ENCODE assay signal across 8 cellular contexts in the genomic region with DNA sequence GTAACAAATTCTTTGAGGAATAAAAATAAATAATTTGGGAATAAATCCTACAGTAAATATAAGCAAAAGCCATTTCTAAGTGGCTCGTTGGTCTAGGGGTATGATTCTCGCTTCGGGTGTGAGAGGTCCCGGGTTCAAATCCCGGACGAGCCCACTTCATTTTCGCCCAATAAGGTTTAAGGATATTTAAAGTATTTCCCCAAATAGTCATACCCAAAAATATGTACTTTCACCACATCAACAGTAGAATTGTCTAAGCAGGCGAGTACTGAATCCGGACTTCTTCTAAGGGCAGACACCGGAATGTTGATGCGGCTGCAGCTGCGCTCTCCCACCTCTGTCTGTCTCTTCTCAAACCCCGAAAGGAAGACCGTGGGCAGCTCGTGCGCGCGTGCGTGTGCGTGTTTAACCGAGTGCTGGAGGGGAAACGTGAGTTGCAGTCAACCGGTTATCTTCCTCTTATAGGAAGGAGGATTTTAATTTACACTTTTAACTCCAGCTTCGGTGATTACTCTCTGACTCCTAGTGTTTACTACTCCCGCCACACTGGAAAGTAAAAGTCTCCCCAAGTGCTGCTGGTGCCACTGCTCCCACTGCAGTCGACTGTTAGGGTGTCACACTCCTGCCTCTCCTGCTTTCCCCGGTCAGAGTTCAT.
DNase-seq lines count a peak whose midpoint lies in the region; ATAC-seq lines count a peak whose summit lies in the region.

No MANE protein-coding gene starts in this region.

- peak; percentile 70 for ATAC-seq in HG02623 (IDR thresholded peaks at IDR 0.05; ENCODE audit: unreplicated experiment)
- peak; percentile 42 for ATAC-seq in activated naive CD8-positive, alpha-beta T cell treated with anti-CD3 and anti-CD28 coated beads, Interleukin-2, amount 10 ng/mL, durations not matched to agents 7 days and 5 days (ENCODE audit: low read depth)
- peak; percentile 68 to 95 for ATAC-seq in stimulated activated naive B cell treated with anti-CD40 and anti-IgM and Interleukin-4, amounts not matched to agents 10 μg/mL and 1 μg/mL and 100 μg/mL, for 72 hours (replicated peaks)
- no peak for ATAC-seq in GM21786 (IDR thresholded peaks at IDR 0.05; ENCODE audit: unreplicated experiment)

- peaks cover 8% of the 10 kb centered on the region for H3K4me1 Mint-ChIP-seq in activated naive CD8-positive, alpha-beta T cell treated with anti-CD3 and anti-CD28 coated beads, Interleukin-2, amount 10 ng/mL, durations not matched to agents 7 days and 5 days
- H3K4me1 Mint-ChIP-seq in stimulated activated naive B cell treated with anti-CD40 and anti-IgM and Interleukin-4, amounts not matched to agents 10 μg/mL and 1 μg/mL and 100 μg/mL, for 72 hours = peaks cover 10 to 12% of the 10 kb centered on the region in 2 donors

- H3K9me3 Mint-ChIP-seq in activated naive CD8-positive, alpha-beta T cell treated with anti-CD3 and anti-CD28 coated beads, Interleukin-2, amount 10 ng/mL, durations not matched to agents 7 days and 5 days = peaks cover 4% of the 10 kb centered on the region
- peaks cover 0 to 2% of the 10 kb centered on the region in 2 donors for H3K9me3 Mint-ChIP-seq in stimulated activated naive B cell treated with anti-CD40 and anti-IgM and Interleukin-4, amounts not matched to agents 10 μg/mL and 1 μg/mL and 100 μg/mL, for 72 hours

- POLR2A ChIA-PET in activated naive CD8-positive, alpha-beta T cell treated with anti-CD3 and anti-CD28 coated beads, Interleukin-2, amount 10 ng/mL, durations not matched to agents 7 days and 5 days (lab: Charles Lee) = no interaction called here

- peaks cover 81% of the 10 kb centered on the region for H3K27me3 Mint-ChIP-seq in activated naive CD8-positive, alpha-beta T cell treated with anti-CD3 and anti-CD28 coated beads, Interleukin-2, amount 10 ng/mL, durations not matched to agents 7 days and 5 days
- H3K27me3 Mint-ChIP-seq in stimulated activated naive B cell treated with anti-CD40 and anti-IgM and Interleukin-4, amounts not matched to agents 10 μg/mL and 1 μg/mL and 100 μg/mL, for 72 hours = peaks cover 59 to 86% of the 10 kb centered on the region in 2 donors

- DNase-seq in ELF-1 (ENCODE audit: low read depth, low spot score) (peak; percentile 71), NOMO-1 treated with dmso at 0.1 percent for 144 hours (lab: John Stamatoyannopoulos, UW; ENCODE audit: unreplicated experiment) (peak; percentile 51), islet precursor cell (peak; percentile 72), DMS153 treated with DMSO at 0.1 percent for 48 hours (lab: John Stamatoyannopoulos, UW; ENCODE audit: unreplicated experiment) (no peak)
- DNase-seq in activated naive CD8-positive, alpha-beta T cell treated with anti-CD3 and anti-CD28 coated beads, Interleukin-2, amount 10 ng/mL, durations not matched to agents 7 days and 5 days = peak; percentile 40
- peak; percentile 15 for DNase-seq in stimulated activated naive B cell treated with anti-CD40 and anti-IgM and Interleukin-4, amounts not matched to agents 10 μg/mL and 1 μg/mL and 100 μg/mL, for 72 hours

- no peaks in the 10 kb centered on the region for H3K36me3 Mint-ChIP-seq in activated naive CD8-positive, alpha-beta T cell treated with anti-CD3 and anti-CD28 coated beads, Interleukin-2, amount 10 ng/mL, durations not matched to agents 7 days and 5 days
- no peaks in the 10 kb centered on the region for H3K36me3 Mint-ChIP-seq in stimulated activated naive B cell treated with anti-CD40 and anti-IgM and Interleukin-4, amounts not matched to agents 10 μg/mL and 1 μg/mL and 100 μg/mL, for 72 hours

- H3K27ac Mint-ChIP-seq in activated naive CD8-positive, alpha-beta T cell treated with anti-CD3 and anti-CD28 coated beads, Interleukin-2, amount 10 ng/mL, durations not matched to agents 7 days and 5 days = no peak overlapping the region
- H3K27ac Mint-ChIP-seq in stimulated activated naive B cell treated with anti-CD40 and anti-IgM and Interleukin-4, amounts not matched to agents 10 μg/mL and 1 μg/mL and 100 μg/mL, for 72 hours = peak overlapping the region; percentile 87

- peak overlapping the region; percentile 86 for H3K4me3 Mint-ChIP-seq in activated naive CD8-positive, alpha-beta T cell treated with anti-CD3 and anti-CD28 coated beads, Interleukin-2, amount 10 ng/mL, durations not matched to agents 7 days and 5 days
- H3K4me3 Mint-ChIP-seq in stimulated activated naive B cell treated with anti-CD40 and anti-IgM and Interleukin-4, amounts not matched to agents 10 μg/mL and 1 μg/mL and 100 μg/mL, for 72 hours = peak overlapping the region; percentile 80 to 81
